19 cellular contexts compared by ENCODE assay signal in genomic region chrX:13906103-13906502, GRCh38.
A peak's percentile ranks its signal among the peaks of the same experiment; 100 is the strongest.
DNase-seq lines count a peak whose midpoint lies in the region; ATAC-seq and TF ChIP-seq lines count a peak whose summit lies in the region.
"Had no signal": no experiment of that assay in that cellular context is flagged by ENCODE, and none has a peak within 500 bp of the region (broad histone marks: within the 10 kb centered on the region; RNA-seq: fewer than 3 reads in every experiment).

No MANE protein-coding gene starts in this region.

- H3K9me3 Mint-ChIP-seq in GM23338 (no peaks in the 10 kb centered on the region), progenitor cell of endocrine pancreas (ENCODE audit: low read depth) (peaks cover 16% of the 10 kb centered on the region)
- H3K9me3 Mint-ChIP-seq: activated T-helper 17 cell treated with anti-CD3 and anti-CD28 coated beads, Interleukin-2, amount 50 U/mL, for 72 hours had no signal

- no peaks in the 10 kb centered on the region for H3K9me3 ChIP-seq in SJCRH30 (replicated peaks)
- H3K9me3 ChIP-seq: gastroesophageal sphincter, HAP-1, neutrophil, Peyer's patch, right lobe of liver had no signal

- H3K27ac ChIP-seq in GM23338 (ENCODE audit: low read depth), result no peak overlapping the region
- peak overlapping the region; percentile 79 for H3K27ac ChIP-seq in SJCRH30
- H3K27ac ChIP-seq: gastroesophageal sphincter, neutrophil, Peyer's patch, right lobe of liver, VCaP had no signal

- no peaks in the 10 kb centered on the region for H3K36me3 ChIP-seq in GM23338 (ENCODE audit: insufficient read depth)
- H3K36me3 ChIP-seq in SJCRH30, result no peaks in the 10 kb centered on the region
- H3K36me3 ChIP-seq: gastroesophageal sphincter, HAP-1, neutrophil, Peyer's patch, right lobe of liver had no signal

- H4K20me1 ChIP-seq in GM23338 (replicated peaks; ENCODE audit: insufficient read depth), result no peaks in the 10 kb centered on the region

- H2AFZ ChIP-seq in GM23338, result no peak overlapping the region

- H3K9me2 ChIP-seq in GM23338 (ENCODE audit: insufficient read depth), result no peaks in the 10 kb centered on the region; the same call in 1 of the 2 replicates

- no peak for DNase-seq in GM23338 (ENCODE audit: low spot score)
- DNase-seq in SJCRH30, result peak; percentile 90 to 97
- peak in 30 of 51 donors; percentile 0 to 76 (median 13) for DNase-seq in hypothalamus (lab: John Stamatoyannopoulos, UW)
- peak; percentile 93 for DNase-seq in pons (ENCODE audit: low spot score)
- no peak for DNase-seq in progenitor cell of endocrine pancreas (ENCODE audit: low spot score, unreplicated experiment)
- DNase-seq in NCI-H1092 (lab: John Stamatoyannopoulos, UW), result no peak
- DNase-seq: mesenchymal stem cell; NCI-H2029 treated with DMSO at 0.1 percent for 48 hours; NCI-H526; Peyer's patch; right lobe of liver; stimulated activated CD4-positive, alpha-beta T cell treated with anti-CD3 and anti-CD28 coated beads, Interleukin-2, amount 100 ng/mL, for 48 hours had no signal

- ATAC-seq in GM23338 (no peak), GM18907 (IDR thresholded peaks at IDR 0.05; ENCODE audit: unreplicated experiment) (no peak), GM18505 (IDR thresholded peaks at IDR 0.05; ENCODE audit: unreplicated experiment) (no peak)
- ATAC-seq: activated T-helper 17 cell treated with anti-CD3 and anti-CD28 coated beads, Interleukin-2, amount 50 U/mL, for 72 hours; gastroesophageal sphincter; right lobe of liver had no signal

- H3K36me3 Mint-ChIP-seq in GM23338 (ENCODE audit: low read depth) (peaks cover 14% of the 10 kb centered on the region; the same call in 2 of the 3 replicates), progenitor cell of endocrine pancreas (ENCODE audit: insufficient read depth) (no peaks in the 10 kb centered on the region)

- H3K27me3 ChIP-seq in GM23338 (ENCODE audit: insufficient read depth) (no peaks in the 10 kb centered on the region), SJCRH30 (no peaks in the 10 kb centered on the region)
- H3K27me3 ChIP-seq: gastroesophageal sphincter, neutrophil, Peyer's patch, right lobe of liver had no signal

- no peaks in the 10 kb centered on the region for H3K27me3 Mint-ChIP-seq in GM23338 (ENCODE audit: insufficient read depth, low read depth, poor library complexity)
- H3K27me3 Mint-ChIP-seq in progenitor cell of endocrine pancreas, result no peaks in the 10 kb centered on the region
- H3K27me3 Mint-ChIP-seq: activated T-helper 17 cell treated with anti-CD3 and anti-CD28 coated beads, Interleukin-2, amount 50 U/mL, for 72 hours had no signal

- H3K4me3 Mint-ChIP-seq in GM23338 (no peak overlapping the region; the same call in 2 of the 3 replicates), progenitor cell of endocrine pancreas (ENCODE audit: low read depth) (no peak overlapping the region)
- H3K4me3 Mint-ChIP-seq: activated T-helper 17 cell treated with anti-CD3 and anti-CD28 coated beads, Interleukin-2, amount 50 U/mL, for 72 hours had no signal

- H3K4me1 ChIP-seq in GM23338 (ENCODE audit: insufficient read depth) (peaks cover 31% of the 10 kb centered on the region; the same call in 1 of the 2 replicates), SJCRH30 (peaks cover 15% of the 10 kb centered on the region)
- H3K4me1 ChIP-seq: Peyer's patch, right lobe of liver had no signal

- TF ChIP-seq CTCF in GM23338 (conservative IDR thresholded peaks at IDR 0.05; ENCODE audit: low read depth in 2 of 2), result no peak
- no peak for TF ChIP-seq CTCF in progenitor cell of endocrine pancreas (IDR thresholded peaks at IDR 0.05; ENCODE audit: unreplicated experiment)

- no peak for TF ChIP-seq POLR2A in GM18505 (IDR thresholded peaks at IDR 0.05; ENCODE audit: borderline replicate concordance, extremely low read depth, insufficient read depth, insufficient read length)

- H3K79me2 ChIP-seq in GM23338 (replicated peaks; ENCODE audit: insufficient read depth), result peaks cover 75% of the 10 kb centered on the region

- H3F3A ChIP-seq in GM23338 (replicated peaks; ENCODE audit: low read depth), result no peaks in the 10 kb centered on the region

- peak overlapping the region; percentile 40; the same call in 1 of the 2 replicates for H3K4me2 ChIP-seq in GM23338

- H3K27ac Mint-ChIP-seq in GM23338, result no peak overlapping the region
- H3K27ac Mint-ChIP-seq in progenitor cell of endocrine pancreas, result no peak overlapping the region
- H3K27ac Mint-ChIP-seq: activated T-helper 17 cell treated with anti-CD3 and anti-CD28 coated beads, Interleukin-2, amount 50 U/mL, for 72 hours had no signal

- peaks cover 38% of the 10 kb centered on the region for H3K4me1 Mint-ChIP-seq in GM23338
- no peaks in the 10 kb centered on the region for H3K4me1 Mint-ChIP-seq in progenitor cell of endocrine pancreas (ENCODE audit: low read depth)
- H3K4me1 Mint-ChIP-seq: activated T-helper 17 cell treated with anti-CD3 and anti-CD28 coated beads, Interleukin-2, amount 50 U/mL, for 72 hours had no signal

- H3K4me3 ChIP-seq in GM23338 (no peak overlapping the region), SJCRH30 (no peak overlapping the region)
- H3K4me3 ChIP-seq: gastroesophageal sphincter, HAP-1, Peyer's patch, right lobe of liver had no signal

TF ChIP-seq in GM23338, 12 proteins besides CTCF, POLR2A, EP300 and RAD21 (continues in another document):
- TF ChIP-seq EZH2 (IDR thresholded peaks at IDR 0.05; ENCODE audit: low read depth, unreplicated experiment) (no peak), CREB1 (CRISPR knock-in tag; IDR thresholded peaks at IDR 0.05; ENCODE audit: low read depth) (no peak), JUNB (IDR thresholded peaks at IDR 0.05; ENCODE audit: unreplicated experiment) (no peak), POLR2AphosphoS5 (IDR thresholded peaks at IDR 0.05; ENCODE audit: low read depth) (no peak), EZH2phosphoT487 (IDR thresholded peaks at IDR 0.05; ENCODE audit: unreplicated experiment) (no peak), ZNF462 (CRISPR knock-in tag; IDR thresholded peaks at IDR 0.05) (no peak)

Comparison
In these comparisons a context has a peak if more than half of its experiments do, and no peak if none do; other contexts are left out.
1. DNase-seq: peak in SJCRH30 (2 of 2), hypothalamus (30 of 51) and pons (single experiment); none in GM23338 (single experiment), progenitor cell of endocrine pancreas (single experiment) and NCI-H1092 (single experiment).